8 cellular contexts compared by ENCODE assay signal in the genomic region with DNA sequence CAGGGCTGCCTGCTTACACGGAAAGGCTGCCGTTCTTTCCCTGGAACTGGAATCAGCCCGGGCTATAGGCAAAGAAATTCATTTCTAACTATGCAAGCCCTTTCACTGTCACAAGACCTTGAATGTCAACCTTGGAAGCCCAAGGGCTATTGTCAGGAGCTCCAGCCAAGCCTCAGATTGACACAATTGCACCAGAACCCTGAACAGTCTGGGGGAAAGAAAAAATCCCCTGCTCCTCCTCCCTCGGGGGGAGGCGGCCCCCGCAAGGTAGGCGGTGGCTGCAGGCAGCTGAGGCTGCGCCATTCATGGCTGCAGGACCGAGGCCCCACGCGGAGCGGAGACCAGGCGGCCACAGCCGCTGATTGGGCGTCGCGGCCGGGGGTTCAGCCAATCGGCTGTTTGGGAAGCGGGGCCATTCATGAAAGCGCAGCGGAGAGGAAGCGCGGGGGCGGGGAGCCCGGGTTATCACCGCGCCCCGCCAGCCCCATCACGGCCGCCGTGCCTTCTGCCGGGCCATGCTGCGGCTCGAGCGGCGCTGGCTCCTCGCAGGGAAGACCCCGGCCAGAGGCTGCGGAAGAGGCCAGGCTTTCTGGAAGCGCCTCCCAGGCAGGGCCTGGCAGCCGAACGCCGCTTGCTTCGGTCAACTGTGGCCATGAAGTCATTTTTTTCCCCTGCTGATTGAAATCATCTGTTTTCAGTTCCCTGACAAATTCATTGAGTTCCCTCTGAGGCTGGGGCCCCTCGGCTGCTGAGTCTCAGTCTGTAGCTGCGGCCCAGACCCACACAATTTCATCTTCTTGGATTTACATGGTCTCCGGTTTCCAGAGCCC. TPM values are rescaled to one million over a fixed set of nuclear protein-coding genes. Genes with fewer than 3 reads are reported as not detected.
DNase-seq lines count a peak whose midpoint lies in the region; ATAC-seq, FAIRE-seq and TF ChIP-seq lines count a peak whose summit lies in the region.

No MANE protein-coding gene starts in this region.

- H3K27ac Mint-ChIP-seq in stimulated activated naive CD8-positive, alpha-beta T cell treated with anti-CD3 and anti-CD28 coated beads, Interleukin-15, amount 100 ng/mL, for 72 hours = peak overlapping the region in 1 of 2 donors; percentile 19

- H3K36me3 ChIP-seq in BLaER1 (no peaks in the 10 kb centered on the region), neural cell (ENCODE audit: insufficient read depth, low read length) (no peaks in the 10 kb centered on the region)

- TF ChIP-seq CTCF in fibroblast of pulmonary artery (IDR thresholded peaks at IDR 0.05; ENCODE audit: low read length, missing control alignments) (no peak), neural cell (IDR thresholded peaks at IDR 0.05; ENCODE audit: poor library complexity, severe bottlenecking) (no peak)

- peaks cover 29% of the 10 kb centered on the region for H3K4me1 ChIP-seq in BLaER1

- 0 out of 2 replicates have a peak overlapping the region, but pooled peaks have one; percentile 45 for H3K27ac ChIP-seq in BLaER1
- peak overlapping the region; percentile 57 for H3K27ac ChIP-seq in neural cell (ENCODE audit: low read length)

- peak overlapping the region; percentile 90 for H3K4me2 ChIP-seq in BLaER1
- H3K4me2 ChIP-seq in neural cell (ENCODE audit: low read length) = peak overlapping the region; percentile 62

- DNase-seq in GM19240 (ENCODE audit: insufficient read length, low spot score) = peak; percentile 87
- peak; percentile 80 for DNase-seq in RCC 7860 (ENCODE audit: low spot score)
- DNase-seq in activated effector memory CD4-positive, alpha-beta T cell treated with Interleukin-2 at 50 U/mL for 16 hours = peak; percentile 42
- DNase-seq in fibroblast of pulmonary artery (ENCODE audit: low read depth) = peak; percentile 92
- peak; percentile 81 to 82 for DNase-seq in stimulated activated naive CD8-positive, alpha-beta T cell treated with anti-CD3 and anti-CD28 coated beads, Interleukin-15, amount 100 ng/mL, for 72 hours

- peak; percentile 2 for TF ChIP-seq RAD21 in neural cell (conservative IDR thresholded peaks at IDR 0.05)

- H3K9me3 ChIP-seq in BLaER1 (no peaks in the 10 kb centered on the region), neural cell (ENCODE audit: low read length) (no peaks in the 10 kb centered on the region)

- no peaks in the 10 kb centered on the region for H3K27me3 ChIP-seq in BLaER1
- H3K27me3 ChIP-seq in neural cell (ENCODE audit: insufficient read depth, low read depth, low read length) = no peaks in the 10 kb centered on the region

- no peaks in the 10 kb centered on the region for H3K79me2 ChIP-seq in neural cell (replicated peaks; ENCODE audit: insufficient read depth, low read length)

- TF ChIP-seq EP300 in neural cell (conservative IDR thresholded peaks at IDR 0.05; ENCODE audit: poor library complexity, severe bottlenecking) = no peak

- H3K9ac ChIP-seq in BLaER1 = peak overlapping the region; percentile 65; the same call in 1 of the 2 replicates
- peak overlapping the region; percentile 69 for H3K9ac ChIP-seq in neural cell (ENCODE audit: low read length)

- peaks cover 27% of the 10 kb centered on the region for H3K4me1 Mint-ChIP-seq in stimulated activated naive CD8-positive, alpha-beta T cell treated with anti-CD3 and anti-CD28 coated beads, Interleukin-15, amount 100 ng/mL, for 72 hours

- no peaks in the 10 kb centered on the region for H3K9me2 ChIP-seq in neural cell (ENCODE audit: insufficient read depth, low read length)

- H4K20me1 ChIP-seq in BLaER1 (no peaks in the 10 kb centered on the region), neural cell (ENCODE audit: insufficient read depth) (no peaks in the 10 kb centered on the region)

- H3K4me3 ChIP-seq in BLaER1 (peak overlapping the region; percentile 56), fibroblast of pulmonary artery (replicated peaks; ENCODE audit: low read depth, low read length) (peak overlapping the region; percentile 39), neural cell (ENCODE audit: low read length) (peak overlapping the region; percentile 68)

- peak; percentile 80 for ATAC-seq in HG03460 (IDR thresholded peaks at IDR 0.05; ENCODE audit: unreplicated experiment)
- peak; percentile 91 for ATAC-seq in stimulated activated naive CD8-positive, alpha-beta T cell treated with anti-CD3 and anti-CD28 coated beads, Interleukin-15, amount 100 ng/mL, for 72 hours

- peak overlapping the region; percentile 66 for H2AFZ ChIP-seq in neural cell (ENCODE audit: low read depth, low read length)

- no peaks in the 10 kb centered on the region for H3F3A ChIP-seq in neural cell (ENCODE audit: insufficient read depth, low read length, poor library complexity, severe bottlenecking)

- peak; percentile 73 for FAIRE-seq in RCC 7860 (lab: Jason Lieb, UNC)

- no peaks in the 10 kb centered on the region for H3K9me3 Mint-ChIP-seq in stimulated activated naive CD8-positive, alpha-beta T cell treated with anti-CD3 and anti-CD28 coated beads, Interleukin-15, amount 100 ng/mL, for 72 hours

- H3K4me3 Mint-ChIP-seq in stimulated activated naive CD8-positive, alpha-beta T cell treated with anti-CD3 and anti-CD28 coated beads, Interleukin-15, amount 100 ng/mL, for 72 hours = peak overlapping the region; percentile 68 to 75

- H3K27me3 Mint-ChIP-seq in stimulated activated naive CD8-positive, alpha-beta T cell treated with anti-CD3 and anti-CD28 coated beads, Interleukin-15, amount 100 ng/mL, for 72 hours = peaks cover 67% of the 10 kb centered on the region

TF ChIP-seq in neural cell, 6 proteins besides CTCF, POLR2A, EP300 and RAD21:
- TF ChIP-seq, protein P1, sequence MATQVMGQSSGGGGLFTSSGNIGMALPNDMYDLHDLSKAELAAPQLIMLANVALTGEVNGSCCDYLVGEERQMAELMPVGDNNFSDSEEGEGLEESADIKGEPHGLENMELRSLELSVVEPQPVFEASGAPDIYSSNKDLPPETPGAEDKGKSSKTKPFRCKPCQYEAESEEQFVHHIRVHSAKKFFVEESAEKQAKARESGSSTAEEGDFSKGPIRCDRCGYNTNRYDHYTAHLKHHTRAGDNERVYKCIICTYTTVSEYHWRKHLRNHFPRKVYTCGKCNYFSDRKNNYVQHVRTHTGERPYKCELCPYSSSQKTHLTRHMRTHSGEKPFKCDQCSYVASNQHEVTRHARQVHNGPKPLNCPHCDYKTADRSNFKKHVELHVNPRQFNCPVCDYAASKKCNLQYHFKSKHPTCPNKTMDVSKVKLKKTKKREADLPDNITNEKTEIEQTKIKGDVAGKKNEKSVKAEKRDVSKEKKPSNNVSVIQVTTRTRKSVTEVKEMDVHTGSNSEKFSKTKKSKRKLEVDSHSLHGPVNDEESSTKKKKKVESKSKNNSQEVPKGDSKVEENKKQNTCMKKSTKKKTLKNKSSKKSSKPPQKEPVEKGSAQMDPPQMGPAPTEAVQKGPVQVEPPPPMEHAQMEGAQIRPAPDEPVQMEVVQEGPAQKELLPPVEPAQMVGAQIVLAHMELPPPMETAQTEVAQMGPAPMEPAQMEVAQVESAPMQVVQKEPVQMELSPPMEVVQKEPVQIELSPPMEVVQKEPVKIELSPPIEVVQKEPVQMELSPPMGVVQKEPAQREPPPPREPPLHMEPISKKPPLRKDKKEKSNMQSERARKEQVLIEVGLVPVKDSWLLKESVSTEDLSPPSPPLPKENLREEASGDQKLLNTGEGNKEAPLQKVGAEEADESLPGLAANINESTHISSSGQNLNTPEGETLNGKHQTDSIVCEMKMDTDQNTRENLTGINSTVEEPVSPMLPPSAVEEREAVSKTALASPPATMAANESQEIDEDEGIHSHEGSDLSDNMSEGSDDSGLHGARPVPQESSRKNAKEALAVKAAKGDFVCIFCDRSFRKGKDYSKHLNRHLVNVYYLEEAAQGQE (IDR thresholded peaks at IDR 0.05; ENCODE audit: borderline replicate concordance) = peak; percentile 35
- no peak for TF ChIP-seq EZH2 (IDR thresholded peaks at IDR 0.05; ENCODE audit: borderline replicate concordance, insufficient read depth, low read length, poor library complexity, severe bottlenecking)
- peak; percentile 63 for TF ChIP-seq MXI1 (conservative IDR thresholded peaks at IDR 0.05; ENCODE audit: poor library complexity, severe bottlenecking)
- TF ChIP-seq POLR2AphosphoS5 (IDR thresholded peaks at IDR 0.05) = peak; percentile 72

RNA-seq across cellular contexts. Expression of a gene that starts 38.1 kb away (rescaled TPM):
- not detected in 2 replicates for polyA plus RNA-seq in neural cell
- not detected in 2 replicates for polyA minus RNA-seq in neural cell

Comparison
In these comparisons a context has a peak if more than half of its experiments do, and no peak if none do; other contexts are left out.
1. Peak in every context shown above with its lines: DNase-seq, ATAC-seq, H3K4me3 ChIP-seq and H3K27ac ChIP-seq.
2. DNase-seq: peak in every context shown above with its lines; median percentile 92 in fibroblast of pulmonary artery; 87 in GM19240; 82 in stimulated activated naive CD8-positive, alpha-beta T cell treated with anti-CD3 and anti-CD28 coated beads, Interleukin-15, amount 100 ng/mL, for 72 hours; 80 in RCC 7860; 42 in activated effector memory CD4-positive, alpha-beta T cell treated with Interleukin-2 at 50 U/mL for 16 hours.